Comparison of ENCODE assay signal across 8 cellular contexts in the genomic region with DNA sequence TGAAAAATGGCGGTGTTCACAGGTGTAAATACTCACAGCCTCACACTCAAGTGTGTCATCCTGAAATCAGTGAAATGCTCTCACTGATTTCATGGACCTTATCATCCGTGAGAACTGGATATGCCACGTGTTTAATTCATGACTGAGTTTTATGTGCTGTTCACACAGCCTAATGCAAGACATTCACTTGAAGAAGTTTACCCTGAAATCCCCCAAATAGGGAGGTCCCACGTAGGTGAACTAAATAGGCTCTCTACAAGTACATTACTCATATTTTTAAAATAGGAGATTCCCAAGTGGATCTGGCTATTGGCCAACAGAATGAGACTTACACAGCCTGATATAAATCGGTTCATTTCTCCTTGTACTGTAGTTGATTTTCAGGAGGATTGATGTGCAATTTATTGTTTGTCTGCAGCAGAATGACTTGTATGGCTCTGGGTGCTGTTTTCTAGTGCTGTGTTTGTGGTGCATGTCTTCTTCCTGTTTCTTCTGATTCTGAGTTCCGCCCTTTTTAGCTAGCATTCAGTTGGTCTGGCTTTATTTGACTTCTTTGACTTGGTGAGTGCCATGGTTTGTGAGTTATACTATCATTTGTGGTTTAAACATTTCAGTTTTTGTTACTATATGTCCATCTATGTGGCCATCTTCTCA. TPM values are rescaled to one million over a fixed set of nuclear protein-coding genes. Genes with fewer than 3 reads are reported as not detected.
DNase-seq lines count a peak whose midpoint lies in the region; ATAC-seq and TF ChIP-seq lines count a peak whose summit lies in the region.

No MANE protein-coding gene starts in this region.

- DNase-seq in Calu3 (no peak), left lobe of liver (ENCODE audit: low spot score) (no peak), cortex of kidney (lab: John Stamatoyannopoulos, UW) (no peak), GDM1 (lab: John Stamatoyannopoulos, UW) (no peak), occipital lobe (lab: John Stamatoyannopoulos, UW) (no peak)
- no peak for DNase-seq in activated CD8-positive, alpha-beta T cell treated with anti-CD3 and anti-CD28 coated beads, Interleukin-2, amount 10 ng/mL, durations not matched to agents 7 days and 5 days

- no peaks in the 10 kb centered on the region for H3K36me3 ChIP-seq in Loucy (ENCODE audit: insufficient read depth, low read length)

- H3K79me2 ChIP-seq in Loucy (ENCODE audit: insufficient read depth, low read length) = peaks cover 99% of the 10 kb centered on the region

- H3K27me3 ChIP-seq in Loucy (ENCODE audit: insufficient read depth, low read length, poor library complexity, severe bottlenecking) = no peaks in the 10 kb centered on the region

- CTCF ChIA-PET in Calu3 (lab: Charles Lee) = interaction anchor here (0.7 to 0.9 kb wide), 2 partner anchors 11 to 18 kb away, joined by 3 read pairs; no protein-coding TSS in a partner anchor
- CTCF ChIA-PET in activated CD8-positive, alpha-beta T cell treated with anti-CD3 and anti-CD28 coated beads, Interleukin-2, amount 10 ng/mL, durations not matched to agents 7 days and 5 days (lab: Charles Lee) = no interaction called here

- H3F3A ChIP-seq in Loucy (ENCODE audit: low read depth) = no peaks in the 10 kb centered on the region

- ATAC-seq in GM21381 (IDR thresholded peaks at IDR 0.05; ENCODE audit: unreplicated experiment) (peak; percentile 46), left lobe of liver (peak; percentile 8)
- no peak for ATAC-seq in activated CD8-positive, alpha-beta T cell treated with anti-CD3 and anti-CD28 coated beads, Interleukin-2, amount 10 ng/mL, durations not matched to agents 7 days and 5 days

- peaks cover 8% of the 10 kb centered on the region; the same call in 1 of the 2 replicates for H3K9me3 ChIP-seq in Loucy (ENCODE audit: insufficient read depth, low read depth, low read length)

- intact Hi-C loops in Calu3 (cut with micrococcal nuclease; ENCODE audit: unreplicated experiment) = no loop called here

- no TSS peak for BruUV-seq in Calu3 (replicated peaks; lab: Mats Ljungman, UMichigan)

- H2AFZ ChIP-seq in Loucy (ENCODE audit: low read length) = no peak overlapping the region

- POLR2A ChIA-PET in activated CD8-positive, alpha-beta T cell treated with anti-CD3 and anti-CD28 coated beads, Interleukin-2, amount 10 ng/mL, durations not matched to agents 7 days and 5 days (lab: Charles Lee) = no interaction called here

- H3K4me3 ChIP-seq in Loucy (ENCODE audit: low read length, poor library complexity, severe bottlenecking) = peak overlapping the region; percentile 19

- peaks cover 3% of the 10 kb centered on the region for H3K9me3 Mint-ChIP-seq in Calu3 (ENCODE audit: low read depth, unreplicated experiment)
- no peaks in the 10 kb centered on the region for H3K9me3 Mint-ChIP-seq in activated CD8-positive, alpha-beta T cell treated with anti-CD3 and anti-CD28 coated beads, Interleukin-2, amount 10 ng/mL, durations not matched to agents 7 days and 5 days (ENCODE audit: insufficient read depth)

- no peaks in the 10 kb centered on the region for H3K27me3 Mint-ChIP-seq in Calu3 (ENCODE audit: unreplicated experiment)
- H3K27me3 Mint-ChIP-seq in activated CD8-positive, alpha-beta T cell treated with anti-CD3 and anti-CD28 coated beads, Interleukin-2, amount 10 ng/mL, durations not matched to agents 7 days and 5 days (ENCODE audit: low read depth) = peaks cover 18% of the 10 kb centered on the region

- peaks cover 39% of the 10 kb centered on the region for H4K20me1 ChIP-seq in Loucy (ENCODE audit: insufficient read depth, low read length, poor library complexity, severe bottlenecking)

- peaks cover 15% of the 10 kb centered on the region for H3K36me3 Mint-ChIP-seq in Calu3 (ENCODE audit: insufficient read depth, unreplicated experiment)
- no peaks in the 10 kb centered on the region for H3K36me3 Mint-ChIP-seq in activated CD8-positive, alpha-beta T cell treated with anti-CD3 and anti-CD28 coated beads, Interleukin-2, amount 10 ng/mL, durations not matched to agents 7 days and 5 days (ENCODE audit: low read depth)

- H3K4me1 ChIP-seq in Loucy (ENCODE audit: insufficient read depth, low read length, poor library complexity, severe bottlenecking) = peaks cover 51% of the 10 kb centered on the region

- H3K9ac ChIP-seq in Loucy (ENCODE audit: low read depth, low read length, poor library complexity, severe bottlenecking) = peak overlapping the region; percentile 5

- no peak for TF ChIP-seq CTCF in Calu3 (IDR thresholded peaks at IDR 0.05; ENCODE audit: unreplicated experiment)
- no peak for TF ChIP-seq CTCF in Loucy (conservative IDR thresholded peaks at IDR 0.05; ENCODE audit: low read length)

- peak overlapping the region; percentile 46 for H3K4me2 ChIP-seq in Loucy (ENCODE audit: low read depth, low read length, poor library complexity, severe bottlenecking)

- no peaks in the 10 kb centered on the region for H3K9me2 ChIP-seq in Loucy (replicated peaks; ENCODE audit: low read depth, low read length)

- H3K27ac Mint-ChIP-seq in Calu3 (ENCODE audit: unreplicated experiment) = peak overlapping the region; percentile 59
- H3K27ac Mint-ChIP-seq in activated CD8-positive, alpha-beta T cell treated with anti-CD3 and anti-CD28 coated beads, Interleukin-2, amount 10 ng/mL, durations not matched to agents 7 days and 5 days = no peak overlapping the region

- H3K4me3 Mint-ChIP-seq in Calu3 (ENCODE audit: low read depth, unreplicated experiment) = no peak overlapping the region
- no peak overlapping the region for H3K4me3 Mint-ChIP-seq in activated CD8-positive, alpha-beta T cell treated with anti-CD3 and anti-CD28 coated beads, Interleukin-2, amount 10 ng/mL, durations not matched to agents 7 days and 5 days

- H3K4me1 Mint-ChIP-seq in Calu3 (ENCODE audit: low read depth, unreplicated experiment) = peaks cover 75% of the 10 kb centered on the region
- H3K4me1 Mint-ChIP-seq in activated CD8-positive, alpha-beta T cell treated with anti-CD3 and anti-CD28 coated beads, Interleukin-2, amount 10 ng/mL, durations not matched to agents 7 days and 5 days (ENCODE audit: low read depth) = peaks cover 4% of the 10 kb centered on the region

RNA-seq across cellular contexts. Expression of a gene that starts 25.1 kb away (rescaled TPM):
- total RNA-seq in Calu3 (2022) (150 and 183 TPM in 2 replicates), left lobe of liver (34.9 TPM), occipital lobe (381 TPM)
- 1 to 10 TPM; 3.5 to 6.6 TPM for total RNA-seq in activated CD8-positive, alpha-beta T cell treated with anti-CD3 and anti-CD28 coated beads, Interleukin-2, amount 10 ng/mL, durations not matched to agents 7 days and 5 days
